10 cellular contexts compared by ENCODE assay signal in genomic region chr13:87553142-87553541, GRCh38.
"Had no signal": no experiment of that assay in that cellular context is flagged by ENCODE, and none has a peak within 500 bp of the region (broad histone marks: within the 10 kb centered on the region; RNA-seq: fewer than 3 reads in every experiment).

No MANE protein-coding gene starts in this region.

- FAIRE-seq: H1, K562 had no signal

- H3K9me3 ChIP-seq: HAP-1 had no signal

- DNase-seq: H7, HFFc6, IMR-90, KG1 had no signal

- H3K27ac ChIP-seq: HL-60 had no signal

- H3K4me1 ChIP-seq: HAP-1 had no signal

- H3K36me3 ChIP-seq: HAP-1 had no signal

- ATAC-seq: GM23338, HCT116, K562 had no signal

- H2AFZ ChIP-seq: GM23338 had no signal

- H3K4me3 ChIP-seq: GM23338, HAP-1, K562 had no signal

- H3K4me2 ChIP-seq: GM23338 had no signal
